31 cellular contexts compared by ENCODE assay signal in the genomic region with DNA sequence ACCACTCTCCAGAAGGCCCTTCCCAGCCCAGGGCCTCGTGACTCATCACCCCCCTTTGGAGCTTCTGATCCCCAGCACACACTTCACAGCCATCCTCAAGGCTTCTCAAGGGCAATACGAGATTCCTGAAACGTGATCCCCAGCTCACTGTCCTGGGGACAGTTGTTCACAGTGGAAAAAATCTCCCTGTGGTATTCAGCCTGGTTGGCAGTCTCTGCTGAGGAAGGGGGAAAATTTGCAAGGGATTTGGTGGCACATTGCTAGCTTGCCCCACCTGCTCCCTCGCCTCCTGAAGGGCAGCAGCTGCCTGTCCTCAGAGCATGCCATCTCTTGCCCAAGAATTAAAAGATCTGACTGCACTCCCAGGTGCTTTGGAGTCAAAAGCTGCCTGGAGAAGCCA. TPM values are rescaled to one million over a fixed set of nuclear protein-coding genes. Genes with fewer than 3 reads are reported as not detected.
A peak's percentile ranks its signal among the peaks of the same experiment; 100 is the strongest.
DNase-seq lines count a peak whose midpoint lies in the region; ATAC-seq and TF ChIP-seq lines count a peak whose summit lies in the region.
"Had no signal": no experiment of that assay in that cellular context is flagged by ENCODE, and none has a peak within 500 bp of the region (broad histone marks: within the 10 kb centered on the region; RNA-seq: fewer than 3 reads in every experiment).

No MANE protein-coding gene starts in this region.

- no peaks in the 10 kb centered on the region for H3K27me3 ChIP-seq in esophagus muscularis mucosa
- H3K27me3 ChIP-seq: BE2C had no signal

- no peak overlapping the region for H3K27ac ChIP-seq in esophagus muscularis mucosa (replicated peaks in 1 of 4)
- H3K27ac ChIP-seq: A549, suprapubic skin had no signal

- no peak overlapping the region for H3K4me3 ChIP-seq in esophagus muscularis mucosa
- H3K4me3 ChIP-seq: A549, GM12878, K562, suprapubic skin had no signal

- no peaks in the 10 kb centered on the region for H3K4me1 ChIP-seq in esophagus muscularis mucosa
- H3K4me1 ChIP-seq: A549, BE2C, suprapubic skin had no signal

- no peaks in the 10 kb centered on the region for H3K9me3 ChIP-seq in esophagus muscularis mucosa
- no peaks in the 10 kb centered on the region for H3K9me3 ChIP-seq in T-helper 17 cell (ENCODE audit: control insufficient read depth, low read length, poor library complexity, severe bottlenecking)
- H3K9me3 ChIP-seq: A549, BE2C, suprapubic skin had no signal

- TF ChIP-seq EP300 in esophagus muscularis mucosa (IDR thresholded peaks at IDR 0.05): no peak

- H3K36me3 ChIP-seq in esophagus muscularis mucosa: no peaks in the 10 kb centered on the region
- H3K36me3 ChIP-seq: BE2C, suprapubic skin had no signal

- peaks cover 67% of the 10 kb centered on the region for H3K4me1 Mint-ChIP-seq in nephron
- H3K4me1 Mint-ChIP-seq in T-helper 17 cell: no peaks in the 10 kb centered on the region
- H3K4me1 Mint-ChIP-seq: activated CD4-positive, alpha-beta memory T cell treated with anti-CD3 and anti-CD28 coated beads, Interleukin-2, amount 10 ng/mL, durations not matched to agents 7 days and 5 days; activated naive CD8-positive, alpha-beta T cell treated with anti-CD3 and anti-CD28 coated beads for 36 hours had no signal

- DNase-seq in ELF-1 (ENCODE audit: low read depth, low spot score) (peak; percentile 18), NCI-H1105 (lab: John Stamatoyannopoulos, UW) (peak; percentile 2), esophagus muscularis mucosa (ENCODE audit: extremely low spot score) (peak; percentile 66), NCI-H2196 (lab: John Stamatoyannopoulos, UW; ENCODE audit: unreplicated experiment) (no peak), AG08396 (ENCODE audit: low spot score) (no peak), T-helper 17 cell (no peak)
- DNase-seq: activated CD4-positive, alpha-beta memory T cell treated with anti-CD3 and anti-CD28 coated beads, Interleukin-2, amount 10 ng/mL, durations not matched to agents 7 days and 5 days; activated CD4-positive, CD25-positive, alpha-beta regulatory T cell treated with anti-CD3 and anti-CD28 coated beads, Interleukin-2, amount 50 U/mL, for 72 hours; activated effector memory CD4-positive, alpha-beta T cell treated with Interleukin-2 at 50 U/mL for 16 hours; activated naive CD8-positive, alpha-beta T cell treated with anti-CD3 and anti-CD28 coated beads for 36 hours; BE2C; central memory CD4-positive, alpha-beta T cell; DMS153; HFFc6; MM.1S; NCI-H1436 treated with DMSO at 0.1 percent for 48 hours; NCI-H2227 treated with DMSO at 0.1 percent for 48 hours; NCI-H774; occipital lobe; SHP77 treated with DMSO at 0.1 percent for 48 hours; stimulated activated CD4-positive, alpha-beta T cell treated with anti-CD3 and anti-CD28 coated beads, Interleukin-4, amount 100 ng/mL, for 24 hours; stimulated activated naive B cell treated with anti-CD40 and anti-IgM and Interleukin-4, amounts not matched to agents 10 μg/mL and 1 μg/mL and 100 μg/mL, for 72 hours; SW 1271 had no signal

- no peak for TF ChIP-seq CTCF in esophagus muscularis mucosa (IDR thresholded peaks at IDR 0.05)
- no peak for TF ChIP-seq CTCF in nephron (IDR thresholded peaks at IDR 0.05; ENCODE audit: unreplicated experiment in 3 of 3)

- H3K27ac Mint-ChIP-seq in nephron (peak overlapping the region; percentile 45 to 73 (median 71)), T-helper 17 cell (no peak overlapping the region)
- H3K27ac Mint-ChIP-seq: activated CD4-positive, alpha-beta memory T cell treated with anti-CD3 and anti-CD28 coated beads, Interleukin-2, amount 10 ng/mL, durations not matched to agents 7 days and 5 days; activated naive CD8-positive, alpha-beta T cell treated with anti-CD3 and anti-CD28 coated beads for 36 hours; dendritic cell treated with granulocyte-macrophage colony-stimulating factor and Interleukin-4, amounts not matched to agents 40 ng/mL and 50 ng/mL, for 4 days; HFFc6; stimulated activated naive B cell treated with anti-CD40 and anti-IgM and Interleukin-4, amounts not matched to agents 10 μg/mL and 1 μg/mL and 100 μg/mL, for 72 hours had no signal

- 63% methylated on average over 4 of the region's 4 CpGs for WGBS in esophagus muscularis mucosa

- H3K36me3 Mint-ChIP-seq in nephron (ENCODE audit: low read depth) (no peaks in the 10 kb centered on the region), T-helper 17 cell (ENCODE audit: low read depth) (peaks cover 3% of the 10 kb centered on the region)
- H3K36me3 Mint-ChIP-seq: stimulated activated naive B cell treated with anti-CD40 and anti-IgM and Interleukin-4, amounts not matched to agents 10 μg/mL and 1 μg/mL and 100 μg/mL, for 72 hours had no signal

- H3K4me3 Mint-ChIP-seq in nephron (peak overlapping the region in 2 of 3 experiments; percentile 50 to 77), T-helper 17 cell (no peak overlapping the region)
- H3K4me3 Mint-ChIP-seq: activated CD4-positive, alpha-beta memory T cell treated with anti-CD3 and anti-CD28 coated beads, Interleukin-2, amount 10 ng/mL, durations not matched to agents 7 days and 5 days; activated naive CD8-positive, alpha-beta T cell treated with anti-CD3 and anti-CD28 coated beads for 36 hours; dendritic cell treated with granulocyte-macrophage colony-stimulating factor and Interleukin-4, amounts not matched to agents 40 ng/mL and 50 ng/mL, for 4 days; HFFc6; stimulated activated naive B cell treated with anti-CD40 and anti-IgM and Interleukin-4, amounts not matched to agents 10 μg/mL and 1 μg/mL and 100 μg/mL, for 72 hours had no signal

- intact Hi-C loops in esophagus muscularis mucosa (cut with DNase I): no loop called here

- no peak for TF ChIP-seq POLR2A in esophagus muscularis mucosa (IDR thresholded peaks at IDR 0.05; ENCODE audit: low read depth)

- H3K9me3 Mint-ChIP-seq in nephron: peaks cover 12% of the 10 kb centered on the region
- H3K9me3 Mint-ChIP-seq: HFFc6 had no signal

- no peaks in the 10 kb centered on the region for H3K27me3 Mint-ChIP-seq in nephron (ENCODE audit: low read depth)
- peaks cover 26% of the 10 kb centered on the region for H3K27me3 Mint-ChIP-seq in T-helper 17 cell
- H3K27me3 Mint-ChIP-seq: dendritic cell treated with granulocyte-macrophage colony-stimulating factor and Interleukin-4, amounts not matched to agents 40 ng/mL and 50 ng/mL, for 4 days had no signal

- ATAC-seq in HG03196 (IDR thresholded peaks at IDR 0.05; ENCODE audit: unreplicated experiment) (no peak), T-helper 17 cell (no peak)
- ATAC-seq: A549; GM12878; K562; stimulated activated naive B cell treated with anti-CD40 and anti-IgM and Interleukin-4, amounts not matched to agents 10 μg/mL and 1 μg/mL and 100 μg/mL, for 72 hours had no signal

RNA-seq across cellular contexts. Expression of gene PKHD1, which starts 20.7 kb away (rescaled TPM):
- total RNA-seq in esophagus muscularis mucosa (under 1 TPM in 1 of 4 donors, not detected in 3; under 0.01 TPM), T-helper 17 cell (under 1 TPM in 1 of 2 donors, not detected in 1; 0.02 TPM)
- total RNA-seq: activated CD4-positive, alpha-beta memory T cell treated with anti-CD3 and anti-CD28 coated beads, Interleukin-2, amount 10 ng/mL, durations not matched to agents 7 days and 5 days; activated naive CD8-positive, alpha-beta T cell treated with anti-CD3 and anti-CD28 coated beads for 36 hours; HFFc6; lung microvascular endothelial cell had no signal

Comparison
In these comparisons a context has a peak if more than half of its experiments do, and no peak if none do; other contexts are left out.
1. DNase-seq: peak in ELF-1 (single experiment), NCI-H1105 (single experiment) and esophagus muscularis mucosa (single experiment); none in NCI-H2196 (single experiment), AG08396 (single experiment) and T-helper 17 cell (0 of 3).